8 cellular contexts compared by ENCODE assay signal in genomic region chr9:96417051-96417586, GRCh38. TPM values are rescaled to one million over a fixed set of nuclear protein-coding genes. Genes with fewer than 3 reads are reported as not detected.
DNase-seq lines count a peak whose midpoint lies in the region; ATAC-seq lines count a peak whose summit lies in the region.

No MANE protein-coding gene starts in this region.

- H4K8ac ChIP-seq in mesendoderm (ENCODE audit: low read depth, low read length): no peak overlapping the region

- H3K18ac ChIP-seq in mesendoderm (ENCODE audit: low read length): peak overlapping the region; percentile 42

- H3K4me1 ChIP-seq in mesendoderm (ENCODE audit: control insufficient read depth, low read depth, low read length): no peaks in the 10 kb centered on the region

- H3K27me3 Mint-ChIP-seq in effector memory CD8-positive, alpha-beta T cell: no peaks in the 10 kb centered on the region

- H4K5ac ChIP-seq in mesendoderm (ENCODE audit: low read length): no peak overlapping the region

- no peak overlapping the region for H2BK120ac ChIP-seq in mesendoderm (ENCODE audit: low read depth, low read length)

- peak overlapping the region; percentile 51 for H3K56ac ChIP-seq in mesendoderm (ENCODE audit: low read length)

- H3K79me2 ChIP-seq in mesendoderm (ENCODE audit: control insufficient read depth, insufficient read depth, low read length): peaks cover 36% of the 10 kb centered on the region

- H3K4me2 ChIP-seq in mesendoderm (ENCODE audit: low read length): peak overlapping the region; percentile 70

- no peak overlapping the region for H3K4ac ChIP-seq in mesendoderm (ENCODE audit: low read depth, low read length)

- no CpG with 5 or more reads among the region's 50 CpGs for WGBS in mesendoderm (ENCODE audit: extremely low coverage, insufficient coverage, low lambda C conversion rate)

- peak overlapping the region; percentile 84 to 92 for H3K4me3 Mint-ChIP-seq in effector memory CD8-positive, alpha-beta T cell

- peaks cover 28 to 47% of the 10 kb centered on the region in 2 donors for H3K4me1 Mint-ChIP-seq in effector memory CD8-positive, alpha-beta T cell (ENCODE audit: low read depth in 2 of 2)

- H3K27me3 ChIP-seq in mesendoderm (ENCODE audit: insufficient read depth, low read length, poor library complexity): no peaks in the 10 kb centered on the region

- peak; percentile 21 for ATAC-seq in HG03565 (IDR thresholded peaks at IDR 0.05; ENCODE audit: unreplicated experiment)
- peak; percentile 31 for ATAC-seq in effector memory CD8-positive, alpha-beta T cell (replicated peaks)

- H3K23ac ChIP-seq in mesendoderm (ENCODE audit: low read length): no peak overlapping the region

- no peak overlapping the region for H2AK5ac ChIP-seq in mesendoderm (ENCODE audit: low read length)

- H3K9ac ChIP-seq in mesendoderm (ENCODE audit: low read length): peak overlapping the region; percentile 77

- H3K27ac Mint-ChIP-seq in effector memory CD8-positive, alpha-beta T cell: peak overlapping the region; percentile 91 to 95

- no peak overlapping the region for H3K27ac ChIP-seq in mesendoderm (ENCODE audit: low read depth, low read length)

- H3K4me3 ChIP-seq in mesendoderm (ENCODE audit: low read length): peak overlapping the region; percentile 90

- DNase-seq in SIG-M5 treated with dmso at 0.1 percent for 504 hours (lab: John Stamatoyannopoulos, UW; ENCODE audit: unreplicated experiment) (peak; percentile 77), SIG-M5 (lab: John Stamatoyannopoulos, UW) (no peak), NK-92 (lab: John Stamatoyannopoulos, UW; ENCODE audit: unreplicated experiment) (peak; percentile 43), mesendoderm (peak; percentile 90)
- peak; percentile 81 to 91 (median 81) for DNase-seq in activated CD8-positive, alpha-beta memory T cell treated with anti-CD3 and anti-CD28 coated beads for 48 hours (ENCODE audit: low read depth in 2 of 3, low spot score in 2 of 3)
- peak; percentile 84 to 89 (median 88) for DNase-seq in effector memory CD8-positive, alpha-beta T cell
- DNase-seq in stimulated activated CD8-positive, alpha-beta memory T cell treated with anti-CD3 and anti-CD28 coated beads, Interleukin-12 subunit alpha, Interleukin-12 subunit beta, amount 100 ng/mL, for 24 hours (ENCODE audit: extremely low read depth): peak; percentile 79

- H2BK5ac ChIP-seq in mesendoderm (ENCODE audit: low read length): no peak overlapping the region

- no peaks in the 10 kb centered on the region for H3K36me3 ChIP-seq in mesendoderm (ENCODE audit: control insufficient read depth, insufficient read depth, low read length)

- H3K79me1 ChIP-seq in mesendoderm (ENCODE audit: low read length): peaks cover 3% of the 10 kb centered on the region

- H3K9me3 Mint-ChIP-seq in effector memory CD8-positive, alpha-beta T cell: no peaks in the 10 kb centered on the region

- no peak overlapping the region for H2BK15ac ChIP-seq in mesendoderm (replicated peaks; ENCODE audit: low read depth)

- H3K36me3 Mint-ChIP-seq in effector memory CD8-positive, alpha-beta T cell (ENCODE audit: insufficient read depth): peaks cover 19% of the 10 kb centered on the region

RNA-seq across cellular contexts. Expression of gene ZNF367, which starts 1.1 kb away (rescaled TPM):
- 6.9 TPM for polyA plus RNA-seq in mesendoderm (2013, experiment 1 of 2)
- 6.8 TPM for polyA plus RNA-seq in mesendoderm (2013, experiment 2 of 2)

RNA-seq across cellular contexts. Expression of gene HABP4, which starts 32.9 kb away (rescaled TPM):
- 9.2 TPM for polyA plus RNA-seq in mesendoderm (2013, experiment 1 of 2)
- 9.3 TPM for polyA plus RNA-seq in mesendoderm (2013, experiment 2 of 2)

RNA-seq across cellular contexts. Expression of gene SLC35D2, which starts 33.6 kb away (rescaled TPM):
- polyA plus RNA-seq in mesendoderm (2013, experiment 1 of 2): 12.7 TPM
- polyA plus RNA-seq in mesendoderm (2013, experiment 2 of 2): 13.6 TPM
